ENCODE assay signal across 9 cellular contexts in genomic region chr7:43758861-43759683, GRCh38. TPM values are rescaled to one million over a fixed set of nuclear protein-coding genes. Genes with fewer than 3 reads are reported as not detected.
DNase-seq lines count a peak whose midpoint lies in the region; ATAC-seq, FAIRE-seq and TF ChIP-seq lines count a peak whose summit lies in the region.
"Had no signal": no experiment of that assay in that cellular context is flagged by ENCODE, and none has a peak within 500 bp of the region (broad histone marks: within the 10 kb centered on the region; RNA-seq: fewer than 3 reads in every experiment).

No MANE protein-coding gene starts in this region.

- dilution Hi-C loops in endothelial cell of umbilical vein (cut with MboI; ENCODE audit: extremely low pct_ligation_motif_present, low sequenced_read_pairs): no loop called here

- peaks cover 4% of the 10 kb centered on the region for H3K4me1 ChIP-seq in endothelial cell of umbilical vein (ENCODE audit: control insufficient read depth, extremely low read depth, insufficient read depth, low read length)
- no peaks in the 10 kb centered on the region for H3K4me1 ChIP-seq in mucosa of descending colon (ENCODE audit: low read depth)

- H3K4me1 Mint-ChIP-seq in activated CD8-positive, alpha-beta T cell treated with anti-CD3 and anti-CD28 coated beads for 36 hours (ENCODE audit: low read depth): peaks cover 49% of the 10 kb centered on the region
- peaks cover 59% of the 10 kb centered on the region for H3K4me1 Mint-ChIP-seq in stimulated activated naive CD8-positive, alpha-beta T cell treated with anti-CD3 and anti-CD28 coated beads, Interleukin-15, amount 100 ng/mL, for 72 hours

- H2AFZ ChIP-seq in endothelial cell of umbilical vein (ENCODE audit: low read depth, low read length): peak overlapping the region; percentile 45

- H3K27me3 ChIP-seq in H7 (ENCODE audit: control insufficient read depth, insufficient read depth, low read length): peaks cover 26% of the 10 kb centered on the region
- H3K27me3 ChIP-seq in endothelial cell of umbilical vein (ENCODE audit: control insufficient read depth in 2 of 2, insufficient read depth in 2 of 2, low read length in 2 of 2): no peaks in the 10 kb centered on the region

- intact Hi-C loops in activated CD8-positive, alpha-beta T cell treated with anti-CD3 and anti-CD28 coated beads for 36 hours (cut with micrococcal nuclease): no loop called here
- intact Hi-C loops in endothelial cell of umbilical vein (cut with micrococcal nuclease): no loop called here
- intact Hi-C loops in mucosa of descending colon (cut with DNase I, micrococcal nuclease): no loop called here

- H3K4me2 ChIP-seq in endothelial cell of umbilical vein (ENCODE audit: insufficient read depth, low read length): peak overlapping the region; percentile 91

- FAIRE-seq in endothelial cell of umbilical vein (lab: Jason Lieb, UNC): no peak
- FAIRE-seq: G401.6 had no signal

- DNase-seq in NCI-H1092 (lab: John Stamatoyannopoulos, UW): peak; percentile 18
- no peak for DNase-seq in NCI-H1092 treated with DMSO at 0.1 percent for 48 hours (lab: John Stamatoyannopoulos, UW)
- DNase-seq in H7: peak; percentile 85
- peak; percentile 41 for DNase-seq in LoVo (ENCODE audit: low spot score)
- peak; percentile 59 for DNase-seq in activated CD8-positive, alpha-beta T cell treated with anti-CD3 and anti-CD28 coated beads for 36 hours
- peak; percentile 44 for DNase-seq in endothelial cell of umbilical vein (ENCODE audit: low read depth, low spot score)
- peak; percentile 38 to 57 (median 56) for DNase-seq in mucosa of descending colon
- peak; percentile 44 to 56 for DNase-seq in stimulated activated naive CD8-positive, alpha-beta T cell treated with anti-CD3 and anti-CD28 coated beads, Interleukin-15, amount 100 ng/mL, for 72 hours

- TF ChIP-seq POLR2A in endothelial cell of umbilical vein (IDR thresholded peaks at IDR 0.05; ENCODE audit: low read depth, low read length): no peak

- peak overlapping the region; percentile 50 for H3K9ac ChIP-seq in endothelial cell of umbilical vein (replicated peaks; ENCODE audit: extremely low read depth, insufficient read depth, low read length)

- TSS peak; percentile 28 for BruUV-seq in endothelial cell of umbilical vein (replicated peaks; lab: Mats Ljungman, UMichigan)

- no peak for TF ChIP-seq CTCF in activated CD8-positive, alpha-beta T cell treated with anti-CD3 and anti-CD28 coated beads for 36 hours (IDR thresholded peaks at IDR 0.05)
- TF ChIP-seq CTCF in endothelial cell of umbilical vein (IDR thresholded peaks at IDR 0.05; ENCODE audit: extremely low read depth in 1 of 2, insufficient read depth in 1 of 2, low read depth in 1 of 2, low read length in 2 of 2) (no peak), mucosa of descending colon (IDR thresholded peaks at IDR 0.05) (no peak)

- H3K9me3 Mint-ChIP-seq in activated CD8-positive, alpha-beta T cell treated with anti-CD3 and anti-CD28 coated beads for 36 hours: no peaks in the 10 kb centered on the region
- no peaks in the 10 kb centered on the region for H3K9me3 Mint-ChIP-seq in stimulated activated naive CD8-positive, alpha-beta T cell treated with anti-CD3 and anti-CD28 coated beads, Interleukin-15, amount 100 ng/mL, for 72 hours

- no peaks in the 10 kb centered on the region for H3K36me3 ChIP-seq in H7 (replicated peaks; ENCODE audit: control insufficient read depth, insufficient read depth, low read length)
- no peaks in the 10 kb centered on the region for H3K36me3 ChIP-seq in endothelial cell of umbilical vein (ENCODE audit: control insufficient read depth in 2 of 2, extremely low read depth in 1 of 2, insufficient read depth in 2 of 2, low read length in 2 of 2)
- no peaks in the 10 kb centered on the region for H3K36me3 ChIP-seq in mucosa of descending colon (ENCODE audit: low read depth)

- H3K9me1 ChIP-seq in endothelial cell of umbilical vein (replicated peaks; ENCODE audit: control insufficient read depth, extremely low read depth, insufficient read depth, low read length): no peaks in the 10 kb centered on the region

- CTCF ChIA-PET in activated CD8-positive, alpha-beta T cell treated with anti-CD3 and anti-CD28 coated beads for 36 hours (lab: Charles Lee): interaction anchor here (0.7 to 2.6 kb wide), 5 partner anchors 29 to 177 kb away, joined by 3 to 11 read pairs (median 4); partner anchors contain the start of genes COA1 and STK17A
- CTCF ChIA-PET in endothelial cell of umbilical vein (lab: Charles Lee): interaction anchor here (0.6 to 1.2 kb wide), 3 partner anchors 9 to 176 kb away, joined by 3 read pairs; partner anchors contain the start of gene STK17A

- no peaks in the 10 kb centered on the region for H4K20me1 ChIP-seq in endothelial cell of umbilical vein (replicated peaks; ENCODE audit: control insufficient read depth, extremely low read depth, insufficient read depth, low read length)

- peak; percentile 68 for ATAC-seq in activated CD8-positive, alpha-beta T cell treated with anti-CD3 and anti-CD28 coated beads for 36 hours
- peak; percentile 80 for ATAC-seq in mucosa of descending colon
- ATAC-seq in stimulated activated naive CD8-positive, alpha-beta T cell treated with anti-CD3 and anti-CD28 coated beads, Interleukin-15, amount 100 ng/mL, for 72 hours: peak; percentile 76

- no peaks in the 10 kb centered on the region for H3K79me2 ChIP-seq in endothelial cell of umbilical vein (ENCODE audit: control insufficient read depth, insufficient read depth, low read length)

- H3K4me3 Mint-ChIP-seq in activated CD8-positive, alpha-beta T cell treated with anti-CD3 and anti-CD28 coated beads for 36 hours: peak overlapping the region; percentile 80
- peak overlapping the region; percentile 74 to 82 for H3K4me3 Mint-ChIP-seq in stimulated activated naive CD8-positive, alpha-beta T cell treated with anti-CD3 and anti-CD28 coated beads, Interleukin-15, amount 100 ng/mL, for 72 hours

- POLR2A ChIA-PET in activated CD8-positive, alpha-beta T cell treated with anti-CD3 and anti-CD28 coated beads for 36 hours (lab: Charles Lee): interaction anchor here (1.2 to 2.2 kb wide), 6 partner anchors 23 to 176 kb away, joined by 3 to 10 read pairs (median 4); partner anchors contain the start of genes COA1 and STK17A
- POLR2A ChIA-PET in endothelial cell of umbilical vein (lab: Charles Lee): interaction anchor here (1.5 kb wide), 1 partner anchor 176 kb away, joined by 3 read pairs; the partner anchor contains the start of gene STK17A

- H3K27me3 Mint-ChIP-seq in activated CD8-positive, alpha-beta T cell treated with anti-CD3 and anti-CD28 coated beads for 36 hours: peaks cover 10% of the 10 kb centered on the region
- no peaks in the 10 kb centered on the region for H3K27me3 Mint-ChIP-seq in stimulated activated naive CD8-positive, alpha-beta T cell treated with anti-CD3 and anti-CD28 coated beads, Interleukin-15, amount 100 ng/mL, for 72 hours

- H3K4me3 ChIP-seq in H7 (ENCODE audit: insufficient read depth, low read depth, low read length) (peak overlapping the region; percentile 84), endothelial cell of umbilical vein (replicated peaks in 1 of 3; ENCODE audit: insufficient read depth in 1 of 3, low read depth in 1 of 3, low read length in 3 of 3) (peak overlapping the region; percentile 49 to 72 (median 68)), mucosa of descending colon (peak overlapping the region; percentile 40)

- H3K27ac ChIP-seq in endothelial cell of umbilical vein (ENCODE audit: insufficient read depth, low read depth, low read length): peak overlapping the region; percentile 1

- no peaks in the 10 kb centered on the region for H3K36me3 Mint-ChIP-seq in activated CD8-positive, alpha-beta T cell treated with anti-CD3 and anti-CD28 coated beads for 36 hours (ENCODE audit: low read depth)

- no peaks in the 10 kb centered on the region for H3K9me3 ChIP-seq in endothelial cell of umbilical vein (replicated peaks; ENCODE audit: control insufficient read depth, insufficient read depth, low read length)
- no peaks in the 10 kb centered on the region for H3K9me3 ChIP-seq in mucosa of descending colon

- H3K27ac Mint-ChIP-seq in activated CD8-positive, alpha-beta T cell treated with anti-CD3 and anti-CD28 coated beads for 36 hours: peak overlapping the region; percentile 52
- H3K27ac Mint-ChIP-seq in stimulated activated naive CD8-positive, alpha-beta T cell treated with anti-CD3 and anti-CD28 coated beads, Interleukin-15, amount 100 ng/mL, for 72 hours: peak overlapping the region; percentile 27 to 68

TF ChIP-seq in endothelial cell of umbilical vein, 7 proteins besides CTCF, POLR2A, EP300 and RAD21 (continues in another document):
- no peak for TF ChIP-seq POLR2AphosphoS5 (IDR thresholded peaks at IDR 0.05; ENCODE audit: insufficient read depth, low read depth, low read length)
- TF ChIP-seq JUN (IDR thresholded peaks at IDR 0.05; ENCODE audit: borderline replicate concordance, insufficient read depth, insufficient read length, low read depth): no peak

RNA-seq across cellular contexts. Expression of gene BLVRA, which starts 0.6 kb away (rescaled TPM):
- total RNA-seq in H7 (2014; rRNA removed; shearing (Covaris generic)): 18.1 and 23.9 TPM in 2 replicates
- 10 to 100 TPM; 30.9 to 34.2 TPM for total RNA-seq in activated CD8-positive, alpha-beta T cell treated with anti-CD3 and anti-CD28 coated beads for 36 hours
- 34.5 and 38.2 TPM in 2 replicates for total RNA-seq in endothelial cell of umbilical vein
- polyA plus RNA-seq in endothelial cell of umbilical vein: 15.8 and 24.0 TPM in 2 replicates
- polyA plus RNA-seq in endothelial cell of umbilical vein (2011; cell fraction: cytosol; rRNA removed): 41.0 and 45.8 TPM in 2 replicates
- polyA plus RNA-seq in endothelial cell of umbilical vein (2011; cell fraction: nucleus; rRNA removed): 14.3 and 18.4 TPM in 2 replicates
- polyA plus RNA-seq in endothelial cell of umbilical vein (2012): 39.7 and 46.6 TPM in 2 replicates
- 19.7 and 41.2 TPM in 2 replicates for polyA minus RNA-seq in endothelial cell of umbilical vein
- polyA minus RNA-seq in endothelial cell of umbilical vein (2011; cell fraction: cytosol; rRNA and poly(A)+ RNA removed): 17.2 TPM
- 3.4 and 3.5 TPM in 2 replicates for polyA minus RNA-seq in endothelial cell of umbilical vein (2011; cell fraction: nucleus; rRNA and poly(A)+ RNA removed)
- total RNA-seq in mucosa of descending colon: 10 to 100 TPM in 2 of 3 donors, 1 to 10 TPM in 1; 8.1 to 55.4 (median 12.9) TPM

RNA-seq across cellular contexts. Expression of gene COA1, which starts 29.7 kb away (rescaled TPM):
- total RNA-seq in H7 (2014; rRNA removed; shearing (Covaris generic)): 120 and 129 TPM in 2 replicates
- total RNA-seq in activated CD8-positive, alpha-beta T cell treated with anti-CD3 and anti-CD28 coated beads for 36 hours: 10 to 100 TPM; 78.8 to 85.6 TPM
- total RNA-seq in endothelial cell of umbilical vein (55.1 and 58.0 TPM in 2 replicates), mucosa of descending colon (10 to 100 TPM; 35.1 to 42.1 (median 38.8) TPM)
- polyA plus RNA-seq in endothelial cell of umbilical vein: 24.8 and 38.1 TPM in 2 replicates
- 21.7 and 24.3 TPM in 2 replicates for polyA plus RNA-seq in endothelial cell of umbilical vein (2011; cell fraction: cytosol; rRNA removed)
- 52.7 and 53.5 TPM in 2 replicates for polyA plus RNA-seq in endothelial cell of umbilical vein (2011; cell fraction: nucleus; rRNA removed)
- polyA plus RNA-seq in endothelial cell of umbilical vein (2012): 38.3 and 57.1 TPM in 2 replicates
- 68.0 and 68.7 TPM in 2 replicates for polyA minus RNA-seq in endothelial cell of umbilical vein
- polyA minus RNA-seq in endothelial cell of umbilical vein (2011; cell fraction: cytosol; rRNA and poly(A)+ RNA removed): 30.3 TPM
- 81.5 and 105 TPM in 2 replicates for polyA minus RNA-seq in endothelial cell of umbilical vein (2011; cell fraction: nucleus; rRNA and poly(A)+ RNA removed)
